ENCODE assay signal across 1 cellular context in the genomic region with DNA sequence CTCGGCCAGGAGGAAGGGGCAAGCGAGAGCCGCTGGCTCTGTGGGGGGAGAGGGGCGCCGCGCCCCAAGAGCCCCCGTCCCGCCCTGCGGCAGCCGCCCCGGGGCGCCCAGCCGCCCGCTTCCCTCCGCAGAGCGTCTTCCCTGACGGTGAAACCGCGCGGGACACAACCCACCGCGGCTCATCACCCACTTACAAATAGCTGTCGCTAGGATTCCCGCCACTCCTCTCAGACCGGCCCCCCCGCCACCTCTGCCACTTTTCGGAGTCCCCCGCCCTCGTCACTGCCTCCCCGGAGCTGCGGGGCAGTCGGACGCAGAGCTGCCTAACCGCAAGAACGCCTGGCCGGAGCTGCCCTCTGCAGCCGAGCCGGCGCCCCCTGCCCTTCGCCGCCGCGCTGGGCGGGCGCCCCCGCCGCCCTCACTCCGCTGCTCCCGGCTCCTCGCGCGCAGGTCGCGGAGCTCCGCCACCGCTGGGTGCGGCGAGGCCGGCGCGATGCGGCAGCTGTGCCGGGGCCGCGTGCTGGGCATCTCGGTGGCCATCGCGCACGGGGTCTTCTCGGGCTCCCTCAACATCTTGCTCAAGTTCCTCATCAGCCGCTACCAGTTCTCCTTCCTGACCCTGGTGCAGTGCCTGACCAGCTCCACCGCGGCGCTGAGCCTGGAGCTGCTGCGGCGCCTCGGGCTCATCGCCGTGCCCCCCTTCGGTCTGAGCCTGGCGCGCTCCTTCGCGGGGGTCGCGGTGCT.
TF ChIP-seq lines count a peak whose summit lies in the region.

A gene with protein sequence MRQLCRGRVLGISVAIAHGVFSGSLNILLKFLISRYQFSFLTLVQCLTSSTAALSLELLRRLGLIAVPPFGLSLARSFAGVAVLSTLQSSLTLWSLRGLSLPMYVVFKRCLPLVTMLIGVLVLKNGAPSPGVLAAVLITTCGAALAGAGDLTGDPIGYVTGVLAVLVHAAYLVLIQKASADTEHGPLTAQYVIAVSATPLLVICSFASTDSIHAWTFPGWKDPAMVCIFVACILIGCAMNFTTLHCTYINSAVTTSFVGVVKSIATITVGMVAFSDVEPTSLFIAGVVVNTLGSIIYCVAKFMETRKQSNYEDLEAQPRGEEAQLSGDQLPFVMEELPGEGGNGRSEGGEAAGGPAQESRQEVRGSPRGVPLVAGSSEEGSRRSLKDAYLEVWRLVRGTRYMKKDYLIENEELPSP (plus strand): TSS at position 366 of the 744 bp plus-strand sequence. CDS start 128 bp downstream, at position 494.

TF ChIP-seq in SK-N-SH treated with all-trans-retinoic acid at 6 μM for 48 hours, 23 proteins besides CTCF, POLR2A, EP300 and RAD21 (continued from another document):
- TF ChIP-seq, protein P1, sequence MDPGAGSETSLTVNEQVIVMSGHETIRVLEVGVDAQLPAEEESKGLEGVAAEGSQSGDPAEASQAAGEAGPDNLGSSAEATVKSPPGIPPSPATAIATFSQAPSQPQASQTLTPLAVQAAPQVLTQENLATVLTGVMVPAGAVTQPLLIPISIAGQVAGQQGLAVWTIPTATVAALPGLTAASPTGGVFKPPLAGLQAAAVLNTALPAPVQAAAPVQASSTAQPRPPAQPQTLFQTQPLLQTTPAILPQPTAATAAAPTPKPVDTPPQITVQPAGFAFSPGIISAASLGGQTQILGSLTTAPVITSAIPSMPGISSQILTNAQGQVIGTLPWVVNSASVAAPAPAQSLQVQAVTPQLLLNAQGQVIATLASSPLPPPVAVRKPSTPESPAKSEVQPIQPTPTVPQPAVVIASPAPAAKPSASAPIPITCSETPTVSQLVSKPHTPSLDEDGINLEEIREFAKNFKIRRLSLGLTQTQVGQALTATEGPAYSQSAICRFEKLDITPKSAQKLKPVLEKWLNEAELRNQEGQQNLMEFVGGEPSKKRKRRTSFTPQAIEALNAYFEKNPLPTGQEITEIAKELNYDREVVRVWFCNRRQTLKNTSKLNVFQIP (CRISPR knock-in tag; IDR thresholded peaks at IDR 0.05; ENCODE audit: borderline replicate concordance, low read depth): no peak
- TF ChIP-seq ZC3H10 (CRISPR knock-in tag; IDR thresholded peaks at IDR 0.05) (no peak), SNAI2 (CRISPR knock-in tag; IDR thresholded peaks at IDR 0.05) (no peak), PPARA (CRISPR knock-in tag; IDR thresholded peaks at IDR 0.05; ENCODE audit: borderline replicate concordance) (no peak)
